ENCODE assay signal across 8 cellular contexts in the genomic region with DNA sequence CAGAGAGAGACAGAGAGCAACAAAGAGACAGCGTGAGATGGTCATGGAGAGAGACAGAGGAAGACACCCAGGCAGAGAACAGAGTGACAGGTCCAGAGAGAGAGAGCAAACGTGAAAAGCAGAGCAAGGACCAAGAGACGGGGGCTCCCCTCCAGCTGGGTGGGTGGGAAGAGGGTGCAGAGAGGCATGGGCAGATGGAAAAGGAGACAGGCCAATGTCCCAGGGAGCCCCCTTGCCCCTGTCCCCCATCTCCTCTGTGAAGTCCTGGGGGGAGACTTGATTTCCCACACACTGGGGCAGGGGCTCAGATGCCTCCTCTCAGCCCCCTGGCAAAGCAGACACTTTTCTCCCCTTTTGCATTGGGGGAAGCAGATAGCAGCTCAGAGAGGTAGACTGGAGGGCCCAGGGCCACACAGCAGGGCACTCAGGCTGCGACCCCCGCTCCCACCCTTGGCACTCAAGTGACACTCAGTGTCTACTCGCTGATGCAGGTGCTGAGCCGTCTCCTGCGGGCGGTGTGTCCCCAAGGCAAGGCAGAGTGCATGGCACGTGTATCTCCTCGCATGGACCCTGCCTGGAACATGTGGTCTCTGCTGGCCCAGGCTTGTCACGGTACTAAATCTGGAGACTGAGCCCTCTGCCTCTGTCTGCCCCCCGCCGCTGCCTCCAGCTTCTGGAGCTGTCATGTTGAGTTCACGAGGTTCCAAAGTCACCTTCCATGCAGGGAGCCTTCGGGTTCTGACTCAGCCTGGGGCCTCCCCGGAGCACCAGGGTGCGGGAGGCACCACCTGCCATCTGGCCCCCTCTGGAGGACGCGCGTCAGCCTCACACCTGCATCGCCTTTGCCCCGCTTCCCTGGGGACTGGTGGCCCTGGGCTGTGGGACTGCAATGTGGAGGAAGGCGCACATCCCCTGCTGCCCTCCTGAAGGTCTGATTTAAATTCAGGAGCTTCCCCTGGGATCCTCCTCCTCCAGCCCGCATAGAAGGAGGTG.
DNase-seq lines count a peak whose midpoint lies in the region; ATAC-seq and TF ChIP-seq lines count a peak whose summit lies in the region.

No MANE protein-coding gene starts in this region.

- in situ Hi-C loops in Panc1 (cut with HindIII; ENCODE audit: low pct_unique_long_range_greater_than_20kb, low sequenced_read_pairs): no loop called here

- H3K27me3 Mint-ChIP-seq in activated naive CD8-positive, alpha-beta T cell treated with anti-CD3 and anti-CD28 coated beads, Interleukin-2, amount 10 ng/mL, durations not matched to agents 7 days and 5 days: no peaks in the 10 kb centered on the region
- H3K27me3 Mint-ChIP-seq in activated naive CD8-positive, alpha-beta T cell treated with anti-CD3 and anti-CD28 coated beads for 36 hours: no peaks in the 10 kb centered on the region

- CTCF ChIA-PET in Panc1 (lab: Charles Lee): interaction anchor here (0.6 kb wide), 1 partner anchor 83 kb away, joined by 3 read pairs; no protein-coding TSS in a partner anchor

- peak overlapping the region; percentile 70 for H3K27ac ChIP-seq in Panc1 (ENCODE audit: low read length)
- H3K27ac ChIP-seq in vagina: peak overlapping the region; percentile 70

- POLR2A ChIA-PET in activated naive CD8-positive, alpha-beta T cell treated with anti-CD3 and anti-CD28 coated beads, Interleukin-2, amount 10 ng/mL, durations not matched to agents 7 days and 5 days (lab: Charles Lee): no interaction called here
- POLR2A ChIA-PET in Panc1 (lab: Charles Lee): no interaction called here

- H3K27me3 ChIP-seq in Panc1 (ENCODE audit: control insufficient read depth, insufficient read depth, low read length): no peaks in the 10 kb centered on the region
- no peaks in the 10 kb centered on the region for H3K27me3 ChIP-seq in vagina

- H3K9me3 Mint-ChIP-seq in activated naive CD8-positive, alpha-beta T cell treated with anti-CD3 and anti-CD28 coated beads, Interleukin-2, amount 10 ng/mL, durations not matched to agents 7 days and 5 days: no peaks in the 10 kb centered on the region
- no peaks in the 10 kb centered on the region for H3K9me3 Mint-ChIP-seq in activated naive CD8-positive, alpha-beta T cell treated with anti-CD3 and anti-CD28 coated beads for 36 hours

- H3K4me3 Mint-ChIP-seq in activated naive CD8-positive, alpha-beta T cell treated with anti-CD3 and anti-CD28 coated beads, Interleukin-2, amount 10 ng/mL, durations not matched to agents 7 days and 5 days: no peak overlapping the region
- no peak overlapping the region for H3K4me3 Mint-ChIP-seq in activated naive CD8-positive, alpha-beta T cell treated with anti-CD3 and anti-CD28 coated beads for 36 hours

- intact Hi-C loops in Panc1 (cut with micrococcal nuclease; ENCODE audit: unreplicated experiment): no loop called here
- intact Hi-C loops in vagina (cut with DNase I): no loop called here

- peak; percentile 30 for DNase-seq in activated naive CD8-positive, alpha-beta T cell treated with anti-CD3 and anti-CD28 coated beads, Interleukin-2, amount 10 ng/mL, durations not matched to agents 7 days and 5 days
- no peak for DNase-seq in activated naive CD8-positive, alpha-beta T cell treated with anti-CD3 and anti-CD28 coated beads for 36 hours
- DNase-seq in Panc1 (ENCODE audit: low read depth, low spot score) (no peak), islet precursor cell (peak; percentile 75), vagina (ENCODE audit: extremely low spot score in 2 of 2) (no peak), NOMO-1 treated with DMSO at 0.1 percent for 48 hours (lab: John Stamatoyannopoulos, UW; ENCODE audit: unreplicated experiment) (no peak)
- no peak for DNase-seq in stimulated activated CD4-positive, alpha-beta T cell treated with anti-CD3 and anti-CD28 coated beads, Interleukin-12 subunit alpha, Interleukin-12 subunit beta, amount 100 ng/mL, for 4 hours

- no peak overlapping the region for H3K4me3 ChIP-seq in Panc1 (ENCODE audit: low read depth in 2 of 2, low read length in 2 of 2)
- no peak overlapping the region for H3K4me3 ChIP-seq in vagina

- no peaks in the 10 kb centered on the region for H3K36me3 Mint-ChIP-seq in activated naive CD8-positive, alpha-beta T cell treated with anti-CD3 and anti-CD28 coated beads, Interleukin-2, amount 10 ng/mL, durations not matched to agents 7 days and 5 days
- H3K36me3 Mint-ChIP-seq in activated naive CD8-positive, alpha-beta T cell treated with anti-CD3 and anti-CD28 coated beads for 36 hours: no peaks in the 10 kb centered on the region

- H3K9me3 ChIP-seq in Panc1 (ENCODE audit: control insufficient read depth, insufficient read depth, low read depth, low read length) (no peaks in the 10 kb centered on the region), vagina (no peaks in the 10 kb centered on the region)

- H3K36me3 ChIP-seq in Panc1 (ENCODE audit: control insufficient read depth, insufficient read depth, low read length) (no peaks in the 10 kb centered on the region), vagina (no peaks in the 10 kb centered on the region)

- BruUV-seq in Panc1 (replicated peaks; lab: Mats Ljungman, UMichigan): no TSS peak

- no peaks in the 10 kb centered on the region for H3K4me1 Mint-ChIP-seq in activated naive CD8-positive, alpha-beta T cell treated with anti-CD3 and anti-CD28 coated beads, Interleukin-2, amount 10 ng/mL, durations not matched to agents 7 days and 5 days
- no peaks in the 10 kb centered on the region for H3K4me1 Mint-ChIP-seq in activated naive CD8-positive, alpha-beta T cell treated with anti-CD3 and anti-CD28 coated beads for 36 hours

- no peak for TF ChIP-seq POLR2A in vagina (IDR thresholded peaks at IDR 0.05)

- peaks cover 34% of the 10 kb centered on the region for H3K4me1 ChIP-seq in Panc1 (ENCODE audit: control insufficient read depth, insufficient read depth, low read length)
- peaks cover 38% of the 10 kb centered on the region for H3K4me1 ChIP-seq in vagina

- H3K27ac Mint-ChIP-seq in activated naive CD8-positive, alpha-beta T cell treated with anti-CD3 and anti-CD28 coated beads, Interleukin-2, amount 10 ng/mL, durations not matched to agents 7 days and 5 days: no peak overlapping the region
- H3K27ac Mint-ChIP-seq in activated naive CD8-positive, alpha-beta T cell treated with anti-CD3 and anti-CD28 coated beads for 36 hours: no peak overlapping the region

- no peak for ATAC-seq in activated naive CD8-positive, alpha-beta T cell treated with anti-CD3 and anti-CD28 coated beads, Interleukin-2, amount 10 ng/mL, durations not matched to agents 7 days and 5 days (ENCODE audit: low read depth)
- ATAC-seq in Panc1: peak; percentile 18; the same call in 1 of the 2 replicates
- ATAC-seq in GM18867 (IDR thresholded peaks at IDR 0.05; ENCODE audit: unreplicated experiment): no peak

- TF ChIP-seq CTCF in Panc1 (IDR thresholded peaks at IDR 0.05) (no peak; the same call in 1 of the 2 replicates), vagina (IDR thresholded peaks at IDR 0.05) (no peak)

Comparison
In these comparisons a context has a peak if more than half of its experiments do, and no peak if none do; other contexts are left out.
1. DNase-seq: peak in activated naive CD8-positive, alpha-beta T cell treated with anti-CD3 and anti-CD28 coated beads, Interleukin-2, amount 10 ng/mL, durations not matched to agents 7 days and 5 days (single experiment) and islet precursor cell (single experiment); none in activated naive CD8-positive, alpha-beta T cell treated with anti-CD3 and anti-CD28 coated beads for 36 hours (single experiment), Panc1 (single experiment), vagina (0 of 2), stimulated activated CD4-positive, alpha-beta T cell treated with anti-CD3 and anti-CD28 coated beads, Interleukin-12 subunit alpha, Interleukin-12 subunit beta, amount 100 ng/mL, for 4 hours (single experiment) and NOMO-1 treated with DMSO at 0.1 percent for 48 hours (single experiment).